In genomic region chr18:79424008-79424565, GRCh38 we compare ENCODE assay signal across 14 cellular contexts. TPM values are rescaled to one million over a fixed set of nuclear protein-coding genes. Genes with fewer than 3 reads are reported as not detected.
A peak's percentile ranks its signal among the peaks of the same experiment; 100 is the strongest.
DNase-seq lines count a peak whose midpoint lies in the region; ATAC-seq and TF ChIP-seq lines count a peak whose summit lies in the region.
"Had no signal": no experiment of that assay in that cellular context is flagged by ENCODE, and none has a peak within 500 bp of the region (broad histone marks: within the 10 kb centered on the region; RNA-seq: fewer than 3 reads in every experiment).

No MANE protein-coding gene starts in this region.

- intact Hi-C loops in right cardiac atrium (cut with DNase I) (no loop called here), sigmoid colon (cut with DNase I) (no loop called here)

- no peak overlapping the region for H3K27ac ChIP-seq in right cardiac atrium (ENCODE audit: low read length)
- peak overlapping the region; percentile 19 to 51 (median 32) for H3K27ac ChIP-seq in sigmoid colon
- H3K27ac ChIP-seq: 22Rv1 had no signal

- H3K4me3 Mint-ChIP-seq in T-helper 2 cell treated with Interferon-gamma antibody and Interleukin-4, amounts not matched to agents 5 μg/mL and 100 μg/mL, for 36 hours = no peak overlapping the region
- H3K4me3 Mint-ChIP-seq in activated naive CD8-positive, alpha-beta T cell treated with anti-CD3 and anti-CD28 coated beads for 36 hours = no peak overlapping the region

- TF ChIP-seq EP300 in sigmoid colon (IDR thresholded peaks at IDR 0.05) = no peak

- peaks cover 0 to 11% (median 0%) of the 10 kb centered on the region in 4 donors for H3K36me3 ChIP-seq in sigmoid colon

- TF ChIP-seq CTCF in sigmoid colon (IDR thresholded peaks at IDR 0.05) = no peak

- H3K4me1 ChIP-seq in right cardiac atrium (ENCODE audit: control insufficient read depth, insufficient read depth, low read length) = no peaks in the 10 kb centered on the region
- peaks cover 0 to 34% (median 31%) of the 10 kb centered on the region in 4 donors for H3K4me1 ChIP-seq in sigmoid colon

- TF ChIP-seq POLR2A in sigmoid colon (IDR thresholded peaks at IDR 0.05) = no peak

- peaks cover 7% of the 10 kb centered on the region for H3K4me1 Mint-ChIP-seq in T-helper 2 cell treated with Interferon-gamma antibody and Interleukin-4, amounts not matched to agents 5 μg/mL and 100 μg/mL, for 36 hours (ENCODE audit: low read depth)
- peaks cover 30% of the 10 kb centered on the region for H3K4me1 Mint-ChIP-seq in activated naive CD8-positive, alpha-beta T cell treated with anti-CD3 and anti-CD28 coated beads for 36 hours

- H3K9me3 ChIP-seq in right cardiac atrium (ENCODE audit: control insufficient read depth, low read length) (no peaks in the 10 kb centered on the region), sigmoid colon (no peaks in the 10 kb centered on the region)

- peaks cover 22% of the 10 kb centered on the region for H3K36me3 Mint-ChIP-seq in T-helper 2 cell treated with Interferon-gamma antibody and Interleukin-4, amounts not matched to agents 5 μg/mL and 100 μg/mL, for 36 hours (ENCODE audit: low read depth)
- H3K36me3 Mint-ChIP-seq in activated naive CD8-positive, alpha-beta T cell treated with anti-CD3 and anti-CD28 coated beads for 36 hours = peaks cover 37% of the 10 kb centered on the region

- H3K9me3 Mint-ChIP-seq in T-helper 2 cell treated with Interferon-gamma antibody and Interleukin-4, amounts not matched to agents 5 μg/mL and 100 μg/mL, for 36 hours = no peaks in the 10 kb centered on the region
- no peaks in the 10 kb centered on the region for H3K9me3 Mint-ChIP-seq in activated naive CD8-positive, alpha-beta T cell treated with anti-CD3 and anti-CD28 coated beads for 36 hours

- H3K27me3 Mint-ChIP-seq in T-helper 2 cell treated with Interferon-gamma antibody and Interleukin-4, amounts not matched to agents 5 μg/mL and 100 μg/mL, for 36 hours (ENCODE audit: low read depth) = no peaks in the 10 kb centered on the region
- H3K27me3 Mint-ChIP-seq in activated naive CD8-positive, alpha-beta T cell treated with anti-CD3 and anti-CD28 coated beads for 36 hours = no peaks in the 10 kb centered on the region

- H3K4me3 ChIP-seq in right cardiac atrium (ENCODE audit: low read length) (no peak overlapping the region), sigmoid colon (no peak overlapping the region)

- no peaks in the 10 kb centered on the region for H3K27me3 ChIP-seq in right cardiac atrium (ENCODE audit: control insufficient read depth, insufficient read depth)
- no peaks in the 10 kb centered on the region for H3K27me3 ChIP-seq in sigmoid colon

- ATAC-seq in right cardiac atrium (peak; percentile 93 to 94), HG03354 (IDR thresholded peaks at IDR 0.05; ENCODE audit: poor library complexity, severe bottlenecking, unreplicated experiment) (no peak), HG03196 (IDR thresholded peaks at IDR 0.05; ENCODE audit: unreplicated experiment) (no peak)

- no peak for DNase-seq in T-helper 2 cell treated with Interferon-gamma antibody and Interleukin-4, amounts not matched to agents 5 μg/mL and 100 μg/mL, for 36 hours (ENCODE audit: low spot score)
- DNase-seq in T-helper 2 cell (no peak), right cardiac atrium (peak; percentile 89 to 92 (median 91)), sigmoid colon (peak; percentile 88), activated gamma-delta T cell treated with Interleukin-2 at 50 U/mL for 16 hours (no peak)
- DNase-seq in activated naive CD8-positive, alpha-beta T cell treated with anti-CD3 and anti-CD28 coated beads for 36 hours = no peak
- DNase-seq: COR-L47, dermis blood vessel endothelial cell, GDM1, H7, T-helper 9 cell had no signal

- peak overlapping the region; percentile 50 for H3K27ac Mint-ChIP-seq in T-helper 2 cell treated with Interferon-gamma antibody and Interleukin-4, amounts not matched to agents 5 μg/mL and 100 μg/mL, for 36 hours
- peak overlapping the region; percentile 75 for H3K27ac Mint-ChIP-seq in activated naive CD8-positive, alpha-beta T cell treated with anti-CD3 and anti-CD28 coated beads for 36 hours

- 58% methylated on average over 30 of the region's 30 CpGs for WGBS in right cardiac atrium
- 88% methylated on average over 30 of the region's 30 CpGs for WGBS in sigmoid colon, 2 donors

RNA-seq across cellular contexts. Expression of gene NFATC1, which starts 28.4 kb away (rescaled TPM):
- total RNA-seq in activated naive CD8-positive, alpha-beta T cell treated with anti-CD3 and anti-CD28 coated beads for 36 hours = 10 to 100 TPM; 94.2 to 98.5 TPM
- total RNA-seq in right cardiac atrium (10 to 100 TPM; 20.1 to 25.3 (median 20.8) TPM), sigmoid colon (10 to 100 TPM in 3 of 4 donors, 1 to 10 TPM in 1; 7.3 to 13.8 (median 11.1) TPM)
- polyA plus RNA-seq in right cardiac atrium (14.7 TPM), sigmoid colon (10 to 100 TPM in 1 of 3 donors, 1 to 10 TPM in 2; 1.6 to 12.4 (median 2.4) TPM)

Comparison
In these comparisons a context has a peak if more than half of its experiments do, and no peak if none do; other contexts are left out.
1. DNase-seq: peak in right cardiac atrium (3 of 3) and sigmoid colon (single experiment); none in T-helper 2 cell treated with Interferon-gamma antibody and Interleukin-4, amounts not matched to agents 5 μg/mL and 100 μg/mL, for 36 hours (single experiment), T-helper 2 cell (0 of 5), activated naive CD8-positive, alpha-beta T cell treated with anti-CD3 and anti-CD28 coated beads for 36 hours (single experiment) and activated gamma-delta T cell treated with Interleukin-2 at 50 U/mL for 16 hours (single experiment).
2. ATAC-seq: peak in right cardiac atrium (2 of 2); none in HG03354 (single experiment) and HG03196 (single experiment).